In the genomic region with DNA sequence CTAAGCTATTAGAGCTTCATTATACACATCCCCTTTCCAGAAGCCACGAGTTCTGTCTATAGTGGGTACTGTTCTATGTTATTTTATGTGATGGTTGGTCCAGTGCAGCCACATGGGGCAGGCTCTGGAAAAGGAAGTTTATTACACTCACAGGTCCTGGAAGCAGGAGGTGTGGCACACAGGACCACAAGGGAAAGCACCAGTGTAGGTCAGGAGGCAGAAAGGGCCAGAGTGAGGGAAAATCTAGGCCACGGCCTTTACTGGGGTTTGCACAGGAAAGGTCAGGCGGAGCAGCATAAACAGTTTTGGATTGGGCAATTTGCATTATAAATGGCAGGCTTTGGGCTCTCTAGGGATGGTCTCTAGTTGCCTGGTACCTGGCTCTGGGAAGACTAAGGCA, we compare ENCODE assay signal across 29 cellular contexts.
"Had no signal": no experiment of that assay in that cellular context is flagged by ENCODE, and none has a peak within 500 bp of the region (broad histone marks: within the 10 kb centered on the region; RNA-seq: fewer than 3 reads in every experiment).

No MANE protein-coding gene starts in this region.

- H3K27me3 Mint-ChIP-seq: activated naive CD8-positive, alpha-beta T cell; type B pancreatic cell had no signal

- H3K4me1 ChIP-seq: body of pancreas, colonic mucosa, testis had no signal

- H3K4me3 ChIP-seq: body of pancreas, cardiac muscle cell, colonic mucosa, dorsolateral prefrontal cortex, heart right ventricle, lung, testis had no signal

- H3K36me3 ChIP-seq: cardiac muscle cell, colonic mucosa, heart right ventricle had no signal

- H3K4me3 Mint-ChIP-seq: activated naive CD8-positive, alpha-beta T cell; activated T-cell treated with anti-CD3 and anti-CD28 coated beads, Interleukin-2, amount 50 U/mL, for 72 hours; effector memory CD8-positive, alpha-beta T cell; natural killer cell; T-helper 2 cell treated with Interferon-gamma antibody and Interleukin-4, amounts not matched to agents 5 μg/mL and 100 μg/mL, for 36 hours; type B pancreatic cell had no signal

- H3K9me3 ChIP-seq: body of pancreas, colonic mucosa, testis had no signal

- H3K27ac Mint-ChIP-seq: activated naive CD8-positive, alpha-beta T cell; activated T-cell treated with anti-CD3 and anti-CD28 coated beads, Interleukin-2, amount 50 U/mL, for 72 hours; effector memory CD8-positive, alpha-beta T cell; natural killer cell; T-helper 2 cell treated with Interferon-gamma antibody and Interleukin-4, amounts not matched to agents 5 μg/mL and 100 μg/mL, for 36 hours; type B pancreatic cell had no signal

- DNase-seq: activated CD4-positive, alpha-beta T cell treated with anti-CD3 and anti-CD28 coated beads for 4 hours; activated CD4-positive, alpha-beta T cell treated with anti-CD3 and anti-CD28 coated beads, Interleukin-2, amount 50 U/mL, for 4 hours; activated naive CD4-positive, alpha-beta T cell; activated T-cell treated with anti-CD3 and anti-CD28 coated beads for 4 hours; activated T-cell treated with anti-CD3 and anti-CD28 coated beads, Interleukin-2, amount 50 U/mL, for 72 hours; anterior cingulate cortex; body of pancreas; cerebellar nuclear complex; colonic mucosa; dorsolateral prefrontal cortex; effector memory CD8-positive, alpha-beta T cell; foreskin keratinocyte; heart right ventricle; kidney glomerular epithelial cell; mesendoderm; natural killer cell; posterior cingulate gyrus; right cardiac atrium; stimulated activated CD4-positive, alpha-beta T cell treated with anti-CD3 and anti-CD28 coated beads, Interleukin-15, amount 100 ng/mL, for 24 hours; stimulated activated CD4-positive, alpha-beta T cell treated with anti-CD3 and anti-CD28 coated beads, Interleukin-2, amount 100 ng/mL, for 24 hours; stimulated activated naive CD4-positive, alpha-beta T cell; T-helper 1 cell; testis had no signal

- ATAC-seq: activated T-cell treated with anti-CD3 and anti-CD28 coated beads, Interleukin-2, amount 50 U/mL, for 72 hours; body of pancreas; effector memory CD8-positive, alpha-beta T cell; foreskin keratinocyte; heart right ventricle; left lobe of liver; natural killer cell; right cardiac atrium had no signal

- H3K27me3 ChIP-seq: body of pancreas, cardiac muscle cell, colonic mucosa, dorsolateral prefrontal cortex, foreskin keratinocyte, heart right ventricle, testis had no signal

- H3K27ac ChIP-seq: body of pancreas, cardiac muscle cell, colonic mucosa, dorsolateral prefrontal cortex, foreskin keratinocyte, heart right ventricle, testis had no signal

- H3K36me3 Mint-ChIP-seq: natural killer cell, type B pancreatic cell had no signal

- H3K9me3 Mint-ChIP-seq: activated T-cell treated with anti-CD3 and anti-CD28 coated beads, Interleukin-2, amount 50 U/mL, for 72 hours; effector memory CD8-positive, alpha-beta T cell; natural killer cell; T-helper 2 cell treated with Interferon-gamma antibody and Interleukin-4, amounts not matched to agents 5 μg/mL and 100 μg/mL, for 36 hours; type B pancreatic cell had no signal
